In genomic region chr19:13118424-13119193, GRCh38 we compare ENCODE assay signal across 8 cellular contexts. TPM values are rescaled to one million over a fixed set of nuclear protein-coding genes. Genes with fewer than 3 reads are reported as not detected.
DNase-seq lines count a peak whose midpoint lies in the region; ATAC-seq, FAIRE-seq and TF ChIP-seq lines count a peak whose summit lies in the region.

No MANE protein-coding gene starts in this region.

- peak overlapping the region; percentile 100 for H3K14ac ChIP-seq in trophoblast cell (ENCODE audit: low read length)

- peak overlapping the region; percentile 99 for H4K8ac ChIP-seq in trophoblast cell (ENCODE audit: low read depth, low read length)

- no peaks in the 10 kb centered on the region for H3K9me2 ChIP-seq in MM.1S (replicated peaks; ENCODE audit: insufficient read depth, low read length)

- no CpG with 5 or more reads among the region's 57 CpGs for whole genome bisulfite sequencing in trophoblast cell (ENCODE audit: extremely low coverage, insufficient coverage, insufficient read length)

- H3K4me1 ChIP-seq in MM.1S (ENCODE audit: low read length) (peaks cover 18% of the 10 kb centered on the region), trophoblast cell (ENCODE audit: control insufficient read depth in 1 of 2, insufficient read depth in 2 of 2, low read length in 2 of 2) (peaks cover 18 to 26% of the 10 kb centered on the region in 2 experiments)

- H3K4ac ChIP-seq in trophoblast cell (ENCODE audit: low read depth, low read length): peak overlapping the region; percentile 100

- H4K91ac ChIP-seq in trophoblast cell (ENCODE audit: low read depth, low read length): peak overlapping the region; percentile 100

- H2AFZ ChIP-seq in MM.1S (ENCODE audit: low read length) (0 out of 2 replicates have a peak overlapping the region, but pooled peaks have one; percentile 42), trophoblast cell (ENCODE audit: insufficient read depth, low read length, poor library complexity) (peak overlapping the region; percentile 98)

- no peaks in the 10 kb centered on the region for H3K9me3 ChIP-seq in MM.1S (replicated peaks; ENCODE audit: insufficient read depth, low read length)
- H3K9me3 ChIP-seq in trophoblast cell (ENCODE audit: insufficient read depth, low read depth, low read length): no peaks in the 10 kb centered on the region

- FAIRE-seq in D721Med (lab: Jason Lieb, UNC): no peak

- H3F3A ChIP-seq in MM.1S (ENCODE audit: insufficient read depth, low read length): peaks cover 12% of the 10 kb centered on the region

- no peak for DNase-seq in BJ (ENCODE audit: low read depth)
- DNase-seq in MM.1S: peak; percentile 38
- peak; percentile 57 for DNase-seq in activated CD8-positive, alpha-beta memory T cell treated with anti-CD3 and anti-CD28 coated beads, Interleukin-2, amount 50 U/mL, for 4 hours
- peak; percentile 62 for DNase-seq in germinal center (ENCODE audit: low spot score)
- DNase-seq in trophoblast cell: peak in 1 of 2 donors; percentile 39
- no peak for DNase-seq in D721Med (ENCODE audit: insufficient read length, low spot score)

- no peak overlapping the region for H3K23ac ChIP-seq in trophoblast cell (ENCODE audit: low read length)

- H3K27me3 ChIP-seq in BJ (ENCODE audit: control insufficient read depth, insufficient read depth, low read length) (no peaks in the 10 kb centered on the region), MM.1S (replicated peaks; ENCODE audit: insufficient read depth, low read length) (no peaks in the 10 kb centered on the region), trophoblast cell (ENCODE audit: insufficient read depth, low read length) (no peaks in the 10 kb centered on the region)

- H3K79me2 ChIP-seq in MM.1S (ENCODE audit: low read length) (peaks cover 72% of the 10 kb centered on the region), trophoblast cell (ENCODE audit: control insufficient read depth, insufficient read depth, low read length, poor library complexity) (peaks cover 44% of the 10 kb centered on the region)

- peak; percentile 3 for ATAC-seq in GM18861 (IDR thresholded peaks at IDR 0.05; ENCODE audit: unreplicated experiment)
- no peak for ATAC-seq in GM19023 (IDR thresholded peaks at IDR 0.05; ENCODE audit: unreplicated experiment)

- H3K27ac ChIP-seq in MM.1S (ENCODE audit: low read length): no peak overlapping the region
- H3K27ac ChIP-seq in trophoblast cell (ENCODE audit: low read depth, low read length): peak overlapping the region; percentile 94

- peak overlapping the region; percentile 99 for H4K12ac ChIP-seq in trophoblast cell (ENCODE audit: low read depth, low read length)

- H2AK5ac ChIP-seq in trophoblast cell (ENCODE audit: low read length): peak overlapping the region; percentile 100

- H3K36me3 ChIP-seq in BJ (ENCODE audit: control insufficient read depth, insufficient read depth, low read length): peaks cover 6% of the 10 kb centered on the region
- no peaks in the 10 kb centered on the region; the same call in 1 of the 2 replicates for H3K36me3 ChIP-seq in MM.1S (replicated peaks; ENCODE audit: insufficient read depth, low read length)
- H3K36me3 ChIP-seq in trophoblast cell (ENCODE audit: control insufficient read depth in 1 of 2, insufficient read depth in 2 of 2, low read length in 2 of 2): peaks cover 21 to 26% of the 10 kb centered on the region in 2 experiments

- peak overlapping the region; percentile 100 for H2BK120ac ChIP-seq in trophoblast cell (ENCODE audit: insufficient read depth, low read length, poor library complexity)

- peak overlapping the region; percentile 99 for H2BK5ac ChIP-seq in trophoblast cell (ENCODE audit: low read depth, low read length, poor library complexity)

- CTCF ChIA-PET in BJ (lab: Yijun Ruan, JAX): interaction anchor here (0.7 to 2.3 kb wide), 9 partner anchors 12 to 153 kb away, joined by 3 to 10 read pairs (median 5); partner anchors contain the start of genes IER2 and STX10

- H3K79me1 ChIP-seq in trophoblast cell (ENCODE audit: low read length): peaks cover 11% of the 10 kb centered on the region

- peak overlapping the region; percentile 90 for H3K9ac ChIP-seq in MM.1S (ENCODE audit: low read length)
- peak overlapping the region; percentile 99 for H3K9ac ChIP-seq in trophoblast cell (ENCODE audit: low read length)

- peak overlapping the region; percentile 67 for H3K4me2 ChIP-seq in MM.1S (ENCODE audit: low read depth, low read length)
- H3K4me2 ChIP-seq in trophoblast cell (ENCODE audit: low read length): peak overlapping the region; percentile 95

- POLR2A ChIA-PET in BJ (lab: Charles Lee): interaction anchor here (1.0 kb wide), 1 partner anchor 9 kb away, joined by 7 read pairs; no protein-coding TSS in a partner anchor

- H4K20me1 ChIP-seq in MM.1S (ENCODE audit: insufficient read depth, low read length): peaks cover 17% of the 10 kb centered on the region

- peak overlapping the region; percentile 100 for H3K18ac ChIP-seq in trophoblast cell (ENCODE audit: low read length)

- peak overlapping the region; percentile 93 for H2BK12ac ChIP-seq in trophoblast cell (ENCODE audit: low read length)

- H3K4me3 ChIP-seq in BJ (ENCODE audit: low read depth, low read length): peak overlapping the region; percentile 98
- H3K4me3 ChIP-seq in MM.1S (ENCODE audit: low read length): peak overlapping the region; percentile 99
- peak overlapping the region; percentile 99 for H3K4me3 ChIP-seq in trophoblast cell (ENCODE audit: low read depth, low read length)

- no peak for TF ChIP-seq CTCF in BJ (IDR thresholded peaks at IDR 0.05; ENCODE audit: insufficient read depth, low read depth, low read length)
- TF ChIP-seq CTCF in MM.1S (IDR thresholded peaks at IDR 0.05; ENCODE audit: low read length): no peak
- no peak for TF ChIP-seq CTCF in D721Med (IDR thresholded peaks at IDR 0.05; ENCODE audit: insufficient read depth, missing control alignments)

RNA-seq across cellular contexts. Expression of gene NACC1, which starts 0.5 kb away (rescaled TPM):
- polyA plus RNA-seq in BJ (2011; rRNA removed): 46.8 and 98.7 TPM in 2 replicates
- 65.7 and 80.7 TPM in 2 replicates for polyA minus RNA-seq in BJ (2011; rRNA and poly(A)+ RNA removed)
- polyA plus RNA-seq in trophoblast cell (2013): 149 and 154 TPM in 2 replicates

RNA-seq across cellular contexts. Expression of gene TRMT1, which starts 2.1 kb away (rescaled TPM):
- polyA plus RNA-seq in BJ (2011; rRNA removed): 15.9 and 30.8 TPM in 2 replicates
- polyA minus RNA-seq in BJ (2011; rRNA and poly(A)+ RNA removed): 20.2 and 36.8 TPM in 2 replicates
- polyA plus RNA-seq in trophoblast cell (2013): 26.6 and 28.8 TPM in 2 replicates

RNA-seq across cellular contexts. Expression of gene LYL1, which starts 16.0 kb away (rescaled TPM):
- 0.29 and 0.34 TPM in 2 replicates for polyA plus RNA-seq in BJ (2011; rRNA removed)
- 0.28 and 0.31 TPM in 2 replicates for polyA minus RNA-seq in BJ (2011; rRNA and poly(A)+ RNA removed)
- 0.10 and 0.16 TPM in 2 replicates for polyA plus RNA-seq in trophoblast cell (2013)

RNA-seq across cellular contexts. Expression of gene STX10, which starts 31.6 kb away (rescaled TPM):
- polyA plus RNA-seq in BJ (2011; rRNA removed): 56.8 and 73.1 TPM in 2 replicates
- polyA minus RNA-seq in BJ (2011; rRNA and poly(A)+ RNA removed): 50.4 and 54.7 TPM in 2 replicates
- 45.9 and 47.7 TPM in 2 replicates for polyA plus RNA-seq in trophoblast cell (2013)

RNA-seq across cellular contexts. Expression of gene IER2, which starts 31.6 kb away (rescaled TPM):
- 9.1 and 18.2 TPM in 2 replicates for polyA plus RNA-seq in BJ (2011; rRNA removed)
- polyA minus RNA-seq in BJ (2011; rRNA and poly(A)+ RNA removed): 4.2 and 7.4 TPM in 2 replicates
- polyA plus RNA-seq in trophoblast cell (2013): 139 and 150 TPM in 2 replicates

Comparison
In these comparisons a context has a peak if more than half of its experiments do, and no peak if none do; other contexts are left out.
1. DNase-seq: peak in MM.1S (single experiment), activated CD8-positive, alpha-beta memory T cell treated with anti-CD3 and anti-CD28 coated beads, Interleukin-2, amount 50 U/mL, for 4 hours (single experiment) and germinal center (single experiment); none in BJ (single experiment) and D721Med (single experiment).
2. Peak in every context shown above with its lines, with median percentiles within 50 percentile points of each other: H3K4me3 ChIP-seq.